ENCODE assay signal across 22 cellular contexts in the genomic region with DNA sequence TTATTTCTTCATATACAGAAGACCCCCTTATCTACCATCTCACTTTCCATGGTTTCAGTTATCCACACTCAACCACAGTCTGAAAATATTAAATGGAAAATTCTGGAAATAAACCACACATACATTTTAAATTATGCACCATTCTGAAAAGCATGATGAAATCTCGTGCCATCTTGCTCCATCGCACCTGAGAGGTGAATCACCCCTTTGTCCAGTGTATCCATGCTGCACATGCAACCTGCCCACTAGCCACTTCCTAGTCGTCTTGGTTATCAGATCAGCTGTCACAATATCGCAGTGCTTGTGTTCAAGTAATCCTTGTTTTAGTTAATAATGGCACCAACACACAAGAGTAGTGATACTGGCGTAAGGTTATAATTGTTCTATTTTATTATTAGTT.
DNase-seq lines count a peak whose midpoint lies in the region; ATAC-seq, FAIRE-seq and TF ChIP-seq lines count a peak whose summit lies in the region.
"Had no signal": no experiment of that assay in that cellular context is flagged by ENCODE, and none has a peak within 500 bp of the region (broad histone marks: within the 10 kb centered on the region; RNA-seq: fewer than 3 reads in every experiment).

No MANE protein-coding gene starts in this region.

- H4K8ac ChIP-seq in mesendoderm (ENCODE audit: low read depth, low read length) = no peak overlapping the region

- POLR2A ChIA-PET in HepG2 (lab: Yijun Ruan, JAX) = no interaction called here

- in situ Hi-C loops in HepG2 (cut with HindIII; ENCODE audit: extremely low pct_ligation_motif_present, low pct_unique_long_range_greater_than_20kb) = no loop called here

- no peak overlapping the region for H3K4me3 Mint-ChIP-seq in natural killer cell treated with Interleukin-12 subunit alpha and Interleukin-12 subunit beta and Interleukin-15 and Interleukin-18, amount 100 ng/mL, for 72 hours
- H3K4me3 Mint-ChIP-seq: B cell; CD4-positive, CD25-positive, alpha-beta regulatory T cell; CD8-positive, alpha-beta T cell had no signal

- CTCF ChIA-PET in HepG2 (lab: Yijun Ruan, JAX; ENCODE audit: low intra/inter-chr PET ratio, low total read pairs) = no interaction called here

- no peaks in the 10 kb centered on the region for H3K27me3 Mint-ChIP-seq in natural killer cell treated with Interleukin-12 subunit alpha and Interleukin-12 subunit beta and Interleukin-15 and Interleukin-18, amount 100 ng/mL, for 72 hours
- H3K27me3 Mint-ChIP-seq: B cell; CD4-positive, CD25-positive, alpha-beta regulatory T cell had no signal

- H3K4me3 ChIP-seq in HepG2 (replicated peaks in 1 of 3; ENCODE audit: insufficient read depth in 1 of 3, low read depth in 2 of 3, low read length in 3 of 3) (no peak overlapping the region), right lobe of liver (no peak overlapping the region), epithelial cell of esophagus (ENCODE audit: low read length) (no peak overlapping the region), mesendoderm (ENCODE audit: low read length) (no peak overlapping the region)
- H3K4me3 ChIP-seq: BLaER1, GM23248 had no signal

- no peak overlapping the region for H3K18ac ChIP-seq in mesendoderm (ENCODE audit: low read length)

- peaks cover 5% of the 10 kb centered on the region for H3K36me3 Mint-ChIP-seq in natural killer cell treated with Interleukin-12 subunit alpha and Interleukin-12 subunit beta and Interleukin-15 and Interleukin-18, amount 100 ng/mL, for 72 hours

- no peaks in the 10 kb centered on the region for H3K4me1 Mint-ChIP-seq in natural killer cell treated with Interleukin-12 subunit alpha and Interleukin-12 subunit beta and Interleukin-15 and Interleukin-18, amount 100 ng/mL, for 72 hours (ENCODE audit: low read depth in 2 of 2)

- H3K79me1 ChIP-seq in mesendoderm (ENCODE audit: low read length) = no peaks in the 10 kb centered on the region

- H4K20me1 ChIP-seq in HepG2 (ENCODE audit: insufficient read depth, low read length) = no peaks in the 10 kb centered on the region
- H4K20me1 ChIP-seq: BLaER1 had no signal

- H3K27ac ChIP-seq in HepG2 (ENCODE audit: extremely low read length, insufficient read depth, low read length) = no peak overlapping the region
- no peak overlapping the region for H3K27ac ChIP-seq in right lobe of liver
- H3K27ac ChIP-seq in mesendoderm (ENCODE audit: low read depth, low read length) = no peak overlapping the region
- H3K27ac ChIP-seq: 22Rv1, BLaER1, C4-2B, GM23248 had no signal

- peaks cover 14% of the 10 kb centered on the region for H3K9me3 Mint-ChIP-seq in natural killer cell treated with Interleukin-12 subunit alpha and Interleukin-12 subunit beta and Interleukin-15 and Interleukin-18, amount 100 ng/mL, for 72 hours

- H3K79me2 ChIP-seq in HepG2 (ENCODE audit: insufficient read depth, low read length) = no peaks in the 10 kb centered on the region
- H3K79me2 ChIP-seq in mesendoderm (ENCODE audit: control insufficient read depth, insufficient read depth, low read length) = no peaks in the 10 kb centered on the region

- WGBS in HepG2 (ENCODE audit: low lambda C conversion rate) = 28% methylated on average over 5 of the region's 5 CpGs
- WGBS in right lobe of liver (ENCODE audit: insufficient coverage, low coverage, low lambda C conversion rate, missing lambda C conversion rate) = 72% methylated on average over 5 of the region's 5 CpGs
- no CpG with 5 or more reads among the region's 5 CpGs for WGBS in mesendoderm (ENCODE audit: extremely low coverage, insufficient coverage, low lambda C conversion rate)

- ATAC-seq in HepG2 (no peak), right lobe of liver (no peak), HG03196 (IDR thresholded peaks at IDR 0.05; ENCODE audit: unreplicated experiment) (no peak)
- ATAC-seq in natural killer cell treated with Interleukin-12 subunit alpha and Interleukin-12 subunit beta and Interleukin-15 and Interleukin-18, amount 100 ng/mL, for 72 hours = no peak
- ATAC-seq: CD8-positive, alpha-beta T cell had no signal

- H3K23ac ChIP-seq in mesendoderm (ENCODE audit: low read length) = no peak overlapping the region

- no peak overlapping the region for H2AFZ ChIP-seq in HepG2 (ENCODE audit: low read length)
- H2AFZ ChIP-seq: GM23248 had no signal

- peak; percentile 32 for DNase-seq in DMS53 (lab: John Stamatoyannopoulos, UW)
- no peak for DNase-seq in DMS53 treated with DMSO at 0.1 percent for 48 hours (lab: John Stamatoyannopoulos, UW; ENCODE audit: unreplicated experiment)
- no peak for DNase-seq in HepG2 (ENCODE audit: low spot score)
- DNase-seq in right lobe of liver = no peak
- DNase-seq in epithelial cell of esophagus (ENCODE audit: low read depth) = peak; percentile 9
- DNase-seq in natural killer cell treated with Interleukin-12 subunit alpha and Interleukin-12 subunit beta and Interleukin-15 and Interleukin-18, amount 100 ng/mL, for 72 hours (ENCODE audit: low spot score) = no peak
- DNase-seq in mesendoderm = no peak
- DNase-seq: Caco-2; CD4-positive, CD25-positive, alpha-beta regulatory T cell; CD8-positive, alpha-beta T cell; DND-41; GM23248; H7; HCEC 1CT had no signal

- TF ChIP-seq EP300 in HepG2 (IDR thresholded peaks at IDR 0.05; ENCODE audit: low read depth in 2 of 2, low read length in 2 of 2) (no peak), HepG2 (CRISPR knock-in tag; IDR thresholded peaks at IDR 0.05; ENCODE audit: borderline replicate concordance) (no peak)

- H3K4me1 ChIP-seq in HepG2 (ENCODE audit: insufficient read depth, low read length) (no peaks in the 10 kb centered on the region), right lobe of liver (no peaks in the 10 kb centered on the region), mesendoderm (ENCODE audit: control insufficient read depth, low read depth, low read length) (no peaks in the 10 kb centered on the region)
- H3K4me1 ChIP-seq: BLaER1, Caco-2 had no signal

- TF ChIP-seq CTCF in HepG2 (CRISPR knock-in tag; IDR thresholded peaks at IDR 0.05) = no peak
- no peak for TF ChIP-seq CTCF in right lobe of liver (IDR thresholded peaks at IDR 0.05)
- no peak for TF ChIP-seq CTCF in epithelial cell of esophagus (IDR thresholded peaks at IDR 0.05; ENCODE audit: insufficient read depth, low read depth, low read length, missing control alignments)

- H3K9ac ChIP-seq in HepG2 (ENCODE audit: insufficient read depth, low read depth, low read length) (no peak overlapping the region), mesendoderm (ENCODE audit: low read length) (no peak overlapping the region)
- H3K9ac ChIP-seq: BLaER1, GM23248 had no signal

- no peak overlapping the region for H3K27ac Mint-ChIP-seq in natural killer cell treated with Interleukin-12 subunit alpha and Interleukin-12 subunit beta and Interleukin-15 and Interleukin-18, amount 100 ng/mL, for 72 hours
- H3K27ac Mint-ChIP-seq: B cell; CD4-positive, CD25-positive, alpha-beta regulatory T cell; CD8-positive, alpha-beta T cell had no signal

- H4K5ac ChIP-seq in mesendoderm (ENCODE audit: low read length) = no peak overlapping the region

- intact Hi-C loops in HepG2 (cut with micrococcal nuclease; ENCODE audit: unreplicated experiment) = no loop called here
- intact Hi-C loops in right lobe of liver (cut with DNase I) = no loop called here

- no peak overlapping the region for H3K4ac ChIP-seq in mesendoderm (ENCODE audit: low read depth, low read length)

- H2BK120ac ChIP-seq in mesendoderm (ENCODE audit: low read depth, low read length) = no peak overlapping the region

- TF ChIP-seq POLR2A in HepG2 (IDR thresholded peaks at IDR 0.05; ENCODE audit: insufficient read depth in 1 of 2, low read depth in 2 of 2, low read length in 2 of 2) (no peak), right lobe of liver (IDR thresholded peaks at IDR 0.05) (no peak)

- no peak overlapping the region for H2AK5ac ChIP-seq in mesendoderm (ENCODE audit: low read length)

- BruUV-seq in HepG2 (replicated peaks; lab: Mats Ljungman, UMichigan) = no TSS peak

- H3K27me3 ChIP-seq in HepG2 (ENCODE audit: control insufficient read depth in 1 of 2, insufficient read depth in 2 of 2, low read length in 2 of 2) = no peaks in the 10 kb centered on the region
- H3K27me3 ChIP-seq in right lobe of liver = no peaks in the 10 kb centered on the region
- H3K27me3 ChIP-seq in mesendoderm (ENCODE audit: insufficient read depth, low read length, poor library complexity) = no peaks in the 10 kb centered on the region
- H3K27me3 ChIP-seq: BLaER1 had no signal

- no peak overlapping the region for H3K56ac ChIP-seq in mesendoderm (ENCODE audit: low read length)

- no peaks in the 10 kb centered on the region for H3K36me3 ChIP-seq in HepG2 (replicated peaks in 1 of 2; ENCODE audit: control insufficient read depth in 1 of 2, insufficient read depth in 2 of 2, low read length in 2 of 2)
- no peaks in the 10 kb centered on the region for H3K36me3 ChIP-seq in right lobe of liver
- H3K36me3 ChIP-seq in mesendoderm (ENCODE audit: control insufficient read depth, insufficient read depth, low read length) = no peaks in the 10 kb centered on the region
- H3K36me3 ChIP-seq: BLaER1 had no signal

- TF ChIP-seq RAD21 in HepG2 (CRISPR knock-in tag; IDR thresholded peaks at IDR 0.05) = no peak

- no peak overlapping the region for H2BK15ac ChIP-seq in mesendoderm (replicated peaks; ENCODE audit: low read depth)

- no peak for FAIRE-seq in HepG2 (lab: Jason Lieb, UNC)
- FAIRE-seq: A204.1, GM12892, H1 had no signal

- H3K4me2 ChIP-seq in HepG2 (ENCODE audit: low read depth, low read length) (no peak overlapping the region), mesendoderm (ENCODE audit: low read length) (no peak overlapping the region)
- H3K4me2 ChIP-seq: BLaER1 had no signal

- H3K9me3 ChIP-seq in HepG2 (ENCODE audit: low read length) (no peaks in the 10 kb centered on the region), right lobe of liver (no peaks in the 10 kb centered on the region)
- H3K9me3 ChIP-seq: BLaER1, Caco-2 had no signal

- H2BK5ac ChIP-seq in mesendoderm (ENCODE audit: low read length) = no peak overlapping the region

TF ChIP-seq in HepG2, 621 proteins besides CTCF, POLR2A, EP300 and RAD21:
- TF ChIP-seq FOSL2 (CRISPR knock-in tag; IDR thresholded peaks at IDR 0.05) (0 out of 2 replicates have a peak, but pooled peaks have one; percentile 22), ZNF570 (CRISPR knock-in tag; IDR thresholded peaks at IDR 0.05; ENCODE audit: borderline replicate concordance) (no peak), TAF15 (IDR thresholded peaks at IDR 0.05; ENCODE audit: low read depth, low read length, poor library complexity, severe bottlenecking) (no peak), ZNF619 (CRISPR knock-in tag; IDR thresholded peaks at IDR 0.05) (no peak), CEBPB (IDR thresholded peaks at IDR 0.05; ENCODE audit: borderline replicate concordance, low read depth, low read length) (0 out of 2 replicates have a peak, but pooled peaks have one; percentile 9)
- TF ChIP-seq, protein P1, sequence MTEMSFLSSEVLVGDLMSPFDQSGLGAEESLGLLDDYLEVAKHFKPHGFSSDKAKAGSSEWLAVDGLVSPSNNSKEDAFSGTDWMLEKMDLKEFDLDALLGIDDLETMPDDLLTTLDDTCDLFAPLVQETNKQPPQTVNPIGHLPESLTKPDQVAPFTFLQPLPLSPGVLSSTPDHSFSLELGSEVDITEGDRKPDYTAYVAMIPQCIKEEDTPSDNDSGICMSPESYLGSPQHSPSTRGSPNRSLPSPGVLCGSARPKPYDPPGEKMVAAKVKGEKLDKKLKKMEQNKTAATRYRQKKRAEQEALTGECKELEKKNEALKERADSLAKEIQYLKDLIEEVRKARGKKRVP (CRISPR knock-in tag; IDR thresholded peaks at IDR 0.05) = peak in 1 of 2 experiments; percentile 53; a peak in 2 of 4 replicates
TF ChIP-seq in HepG2: peak in this region for 3.

Comparison
In these comparisons a context has a peak if more than half of its experiments do, and no peak if none do; other contexts are left out.
1. DNase-seq: peak in DMS53 (single experiment) and epithelial cell of esophagus (single experiment); none in DMS53 treated with DMSO at 0.1 percent for 48 hours (single experiment), HepG2 (single experiment), right lobe of liver (0 of 3), natural killer cell treated with Interleukin-12 subunit alpha and Interleukin-12 subunit beta and Interleukin-15 and Interleukin-18, amount 100 ng/mL, for 72 hours (single experiment) and mesendoderm (single experiment).